ENCODE assay signal across 8 cellular contexts in genomic region chr12:121802843-121803698, GRCh38. TPM values are rescaled to one million over a fixed set of nuclear protein-coding genes. Genes with fewer than 3 reads are reported as not detected.
DNase-seq lines count a peak whose midpoint lies in the region; ATAC-seq, FAIRE-seq and TF ChIP-seq lines count a peak whose summit lies in the region.

No MANE protein-coding gene starts in this region.

- H3K4me1 ChIP-seq in lung (ENCODE audit: control insufficient read depth in 2 of 2, insufficient read depth in 2 of 2, low read length in 2 of 2) = peaks cover 8 to 21% of the 10 kb centered on the region in 2 donors

- H3K4me3 Mint-ChIP-seq in CD14-positive monocyte = peak overlapping the region; percentile 94 to 98

- H3K27me3 ChIP-seq in lung (ENCODE audit: control insufficient read depth, insufficient read depth) = no peaks in the 10 kb centered on the region

- FAIRE-seq in HTR-8/SVneo (lab: Jason Lieb, UNC) = no peak

- intact Hi-C loops in CD14-positive monocyte (cut with micrococcal nuclease) = loop anchor here in 1 of 2 donors (1.0 kb wide), 1 partner anchor 8 kb away; no protein-coding TSS in a partner anchor

- ATAC-seq in GM19452 (IDR thresholded peaks at IDR 0.05; ENCODE audit: unreplicated experiment) (peak; percentile 37), lung (ENCODE audit: insufficient read depth, low FRiP score) (peak; percentile 36)

- H3K9me3 ChIP-seq in lung (ENCODE audit: control insufficient read depth in 2 of 2, insufficient read depth in 1 of 2, low read length in 1 of 2) = no peaks in the 10 kb centered on the region

- no peak for TF ChIP-seq CTCF in CD14-positive monocyte (IDR thresholded peaks at IDR 0.05)
- no peak for TF ChIP-seq CTCF in lung (IDR thresholded peaks at IDR 0.05; ENCODE audit: control extremely low read depth, extremely low read depth)

- peaks cover 12 to 26% of the 10 kb centered on the region in 2 donors for H3K36me3 Mint-ChIP-seq in CD14-positive monocyte

- peak overlapping the region; percentile 99 to 100 (median 100) for H3K27ac Mint-ChIP-seq in CD14-positive monocyte

- DNase-seq in CD14-positive monocyte (ENCODE audit: low spot score) (peak; percentile 90), HTR-8/SVneo (ENCODE audit: insufficient read length, low spot score) (peak; percentile 93), NOMO-1 (lab: John Stamatoyannopoulos, UW; ENCODE audit: unreplicated experiment in 2 of 2) (peak; percentile 94 to 95), lung (ENCODE audit: low spot score) (peak; percentile 88)
- peak; percentile 72 to 75 for DNase-seq in activated CD8-positive, alpha-beta memory T cell treated with anti-CD3 and anti-CD28 coated beads for 4 hours (ENCODE audit: low read depth in 2 of 2)
- peak; percentile 82 for DNase-seq in effector CD8-positive, alpha-beta T cell (lab: John Stamatoyannopoulos, UW)
- DNase-seq in stimulated activated CD4-positive, alpha-beta T cell treated with anti-CD3 and anti-CD28 coated beads, TNF-alpha, amount 100 ng/mL, for 1 hour (ENCODE audit: low read depth in 3 of 3, low spot score in 1 of 3) = peak; percentile 71 to 83 (median 72)

- peak overlapping the region; percentile 46 for H3K4me3 ChIP-seq in lung

- H3K27ac ChIP-seq in lung (ENCODE audit: low read depth in 1 of 2, low read length in 1 of 2) = peak overlapping the region; percentile 99

- peaks cover 38% of the 10 kb centered on the region for H3K4me1 Mint-ChIP-seq in CD14-positive monocyte

- peaks cover 0 to 9% of the 10 kb centered on the region in 2 donors for H3K36me3 ChIP-seq in lung (ENCODE audit: control insufficient read depth in 2 of 2, insufficient read depth in 2 of 2, low read length in 2 of 2)

- H3K9me3 Mint-ChIP-seq in CD14-positive monocyte = peaks cover 0 to 1% (median 0%) of the 10 kb centered on the region in 7 donors

- H3K27me3 Mint-ChIP-seq in CD14-positive monocyte (ENCODE audit: low read depth in 3 of 3) = peaks cover 0 to 4% (median 3%) of the 10 kb centered on the region in 3 donors

- 1% methylated on average over 52 to 65 of the region's 65 CpGs for WGBS in lung, 2 donors

RNA-seq across cellular contexts. Expression of gene SETD1B, which starts 0.7 kb away (rescaled TPM):
- polyA plus RNA-seq in CD14-positive monocyte = under 1 TPM; 0.28 to 0.60 TPM
- 10 to 100 TPM; 12.4 to 28.1 TPM for total RNA-seq in lung
- polyA plus RNA-seq in lung = 1 to 10 TPM; 7.3 to 8.3 TPM

RNA-seq across cellular contexts. Expression of gene RHOF, which starts 9.6 kb away (rescaled TPM):
- polyA plus RNA-seq in CD14-positive monocyte (10 to 100 TPM in 1 of 2 donors, 1 to 10 TPM in 1; 7.1 to 13.6 TPM), lung (10 to 100 TPM; 15.1 to 16.5 TPM)
- 10 to 100 TPM; 33.2 to 34.7 TPM for total RNA-seq in lung

RNA-seq across cellular contexts. Expression of gene HPD, which starts 55.6 kb away (rescaled TPM):
- under 1 TPM in 1 of 2 donors, not detected in 1; 0.75 TPM for polyA plus RNA-seq in CD14-positive monocyte
- 1 to 10 TPM in 1 of 2 donors, not detected in 1; 4.0 TPM for total RNA-seq in lung
- 1 to 10 TPM in 1 of 2 donors, under 1 TPM in 1; 0.88 to 1.2 TPM for polyA plus RNA-seq in lung

Comparison
In these comparisons a context has a peak if more than half of its experiments do, and no peak if none do; other contexts are left out.
1. Peak in every context shown above with its lines: DNase-seq, ATAC-seq, H3K4me3 ChIP-seq and H3K27ac ChIP-seq.
2. RNA of gene SETD1B, which starts 0.7 kb away (polyA plus RNA-seq): 7.3 to 8.3 TPM in lung; 0.28 to 0.60 TPM in CD14-positive monocyte; every median in the first group is over 4 times any median in the second.